In the genomic region with DNA sequence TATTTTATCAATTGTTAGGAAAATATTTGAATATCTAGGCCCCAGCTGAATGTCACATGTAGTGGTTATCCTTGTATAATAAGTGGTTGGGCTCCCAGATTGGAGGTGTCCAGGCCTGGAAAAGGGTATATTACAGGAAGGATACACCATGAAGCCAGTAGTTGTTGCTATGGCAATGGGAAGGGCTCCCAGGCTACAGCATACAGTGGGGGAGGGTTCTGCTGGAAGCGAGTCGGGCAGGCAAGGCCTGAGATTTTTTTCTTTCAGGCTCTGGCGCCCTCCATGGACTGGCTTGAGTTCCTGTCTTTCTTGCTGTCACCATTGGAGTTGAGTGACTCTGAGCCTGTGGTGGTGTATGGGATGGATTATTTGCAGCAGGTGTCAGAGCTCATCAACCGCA, we compare ENCODE assay signal across 8 cellular contexts. TPM values are rescaled to one million over a fixed set of nuclear protein-coding genes. Genes with fewer than 3 reads are reported as not detected.
DNase-seq lines count a peak whose midpoint lies in the region; ATAC-seq, FAIRE-seq and TF ChIP-seq lines count a peak whose summit lies in the region.

No MANE protein-coding gene starts in this region.

- no peak overlapping the region for H3K4me3 ChIP-seq in body of pancreas

- no peaks in the 10 kb centered on the region for H3K36me3 ChIP-seq in body of pancreas (replicated peaks in 1 of 2; ENCODE audit: insufficient read depth in 1 of 2, low read depth in 2 of 2)

- H3K27ac ChIP-seq in body of pancreas, result no peak overlapping the region

- intact Hi-C loops in body of pancreas (cut with DNase I), result no loop called here

- DNase-seq in DMS114 treated with DMSO at 0.1 percent for 48 hours (lab: John Stamatoyannopoulos, UW; ENCODE audit: unreplicated experiment) (peak; percentile 72), HTR-8/SVneo (ENCODE audit: insufficient read length, low spot score) (peak; percentile 81), NOMO-1 treated with DMSO at 0.1 percent for 48 hours (lab: John Stamatoyannopoulos, UW; ENCODE audit: unreplicated experiment) (peak; percentile 52), body of pancreas (peak; percentile 73 to 90 (median 82)), kidney glomerular epithelial cell (lab: John Stamatoyannopoulos, UW) (peak; percentile 54), T1000 (lab: John Stamatoyannopoulos, UW) (no peak)

- H3K27me3 ChIP-seq in body of pancreas, result no peaks in the 10 kb centered on the region

- 6 to 25% methylated on average over 3 to 4 of the region's 4 CpGs for WGBS in body of pancreas, 2 donors

- ATAC-seq in body of pancreas (peak; percentile 92), HG03045 (IDR thresholded peaks at IDR 0.05; ENCODE audit: unreplicated experiment) (no peak), GM19328 (IDR thresholded peaks at IDR 0.05; ENCODE audit: unreplicated experiment) (no peak)

- TF ChIP-seq POLR2A in body of pancreas (IDR thresholded peaks at IDR 0.05), result no peak

- peak in 6 of 7 experiments; percentile 26 to 69 (median 64) for TF ChIP-seq CTCF in body of pancreas (IDR thresholded peaks at IDR 0.05)

- no peaks in the 10 kb centered on the region for H3K9me3 ChIP-seq in body of pancreas

- peaks cover 6% of the 10 kb centered on the region for H3K4me1 ChIP-seq in body of pancreas

- FAIRE-seq in HTR-8/SVneo (lab: Jason Lieb, UNC), result no peak

RNA-seq across cellular contexts. Expression of a gene that starts 8.9 kb away (rescaled TPM):
- 10 to 100 TPM; 11.7 to 18.8 TPM for total RNA-seq in body of pancreas

RNA-seq across cellular contexts. Expression of a gene that starts 14.3 kb away (rescaled TPM):
- total RNA-seq in body of pancreas, result 10 to 100 TPM; 75.0 to 83.7 TPM

RNA-seq across cellular contexts. Expression of a gene that starts 23.3 kb away (rescaled TPM):
- total RNA-seq in body of pancreas, result 1 to 10 TPM; 1.6 to 1.8 TPM

RNA-seq across cellular contexts. Expression of a gene that starts 29.7 kb away (rescaled TPM):
- total RNA-seq in body of pancreas, result 100 to 1,000 TPM; 146 to 213 TPM

RNA-seq across cellular contexts. Expression of a gene that starts 35.2 kb away (rescaled TPM):
- total RNA-seq in body of pancreas, result 1 to 10 TPM; 3.0 to 3.4 TPM
